8 cellular contexts compared by ENCODE assay signal in the genomic region with DNA sequence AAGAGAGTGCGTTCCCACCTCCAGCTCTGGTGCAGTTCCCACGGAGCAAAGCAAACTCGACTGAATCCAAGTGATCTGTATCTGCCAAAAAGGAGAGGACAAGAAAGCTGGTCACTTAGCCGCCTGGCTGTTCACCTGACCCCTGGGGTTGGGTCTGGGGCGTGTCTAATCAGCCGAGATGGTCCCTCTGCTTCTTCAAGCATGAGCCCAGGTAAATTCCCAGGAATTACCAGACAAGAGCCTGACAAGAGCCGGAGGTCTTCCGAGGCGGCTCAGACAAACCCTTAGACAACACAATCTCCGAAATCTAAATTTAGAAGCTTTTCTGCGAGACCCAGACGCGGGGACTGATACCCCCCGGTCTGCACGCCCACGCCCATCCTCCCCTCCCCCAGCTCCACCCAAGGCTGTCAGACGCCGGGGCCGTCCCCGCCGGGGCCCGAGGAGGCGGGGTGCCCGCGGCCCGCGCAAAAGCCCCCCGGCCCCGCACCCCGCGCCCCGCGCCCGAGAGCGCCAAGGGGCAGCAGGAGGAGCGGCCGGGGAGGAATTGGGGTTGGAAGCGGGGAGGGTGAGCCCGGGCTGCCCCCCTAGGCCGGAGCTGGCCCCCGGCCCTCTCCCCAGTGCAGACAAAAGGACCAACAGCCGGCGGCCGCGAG. TPM values are rescaled to one million over a fixed set of nuclear protein-coding genes. Genes with fewer than 3 reads are reported as not detected.
A peak's percentile ranks its signal among the peaks of the same experiment; 100 is the strongest.
DNase-seq lines count a peak whose midpoint lies in the region; ATAC-seq and TF ChIP-seq lines count a peak whose summit lies in the region.

No MANE protein-coding gene starts in this region.

- H3K4me3 ChIP-seq in Loucy (ENCODE audit: low read length, poor library complexity, severe bottlenecking) = peak overlapping the region; percentile 86

- H3K4me1 ChIP-seq in Loucy (ENCODE audit: insufficient read depth, low read length, poor library complexity, severe bottlenecking) = peaks cover 42% of the 10 kb centered on the region

- H3F3A ChIP-seq in Loucy (ENCODE audit: low read depth) = peaks cover 10% of the 10 kb centered on the region; the same call in 1 of the 2 replicates

- H3K27me3 ChIP-seq in Loucy (ENCODE audit: insufficient read depth, low read length, poor library complexity, severe bottlenecking) = no peaks in the 10 kb centered on the region

- peak overlapping the region; percentile 86 for H2AFZ ChIP-seq in Loucy (ENCODE audit: low read length)

- CTCF ChIA-PET in activated CD4-positive, alpha-beta memory T cell treated with anti-CD3 and anti-CD28 coated beads for 36 hours (lab: Charles Lee) = interaction anchor here (0.8 to 4.8 kb wide), 34 partner anchors 8 to 211 kb away, joined by 3 to 55 read pairs (median 5); a partner anchor contains a TSS

- TF ChIP-seq CTCF in Loucy (conservative IDR thresholded peaks at IDR 0.05; ENCODE audit: low read length) = no peak

- ATAC-seq in GM21825 (IDR thresholded peaks at IDR 0.05; ENCODE audit: unreplicated experiment) = peak; percentile 41
- peak; percentile 56 to 69 for ATAC-seq in stimulated activated naive B cell treated with anti-CD40 and anti-IgM and Interleukin-4, amounts not matched to agents 10 μg/mL and 1 μg/mL and 100 μg/mL, for 72 hours (replicated peaks)

- H3K36me3 ChIP-seq in Loucy (ENCODE audit: insufficient read depth, low read length) = no peaks in the 10 kb centered on the region

- peak overlapping the region; percentile 69 for H3K4me3 Mint-ChIP-seq in activated CD4-positive, alpha-beta memory T cell treated with anti-CD3 and anti-CD28 coated beads for 36 hours
- peak overlapping the region; percentile 75 to 100 for H3K4me3 Mint-ChIP-seq in stimulated activated naive B cell treated with anti-CD40 and anti-IgM and Interleukin-4, amounts not matched to agents 10 μg/mL and 1 μg/mL and 100 μg/mL, for 72 hours

- POLR2A ChIA-PET in activated CD4-positive, alpha-beta memory T cell treated with anti-CD3 and anti-CD28 coated beads for 36 hours (lab: Charles Lee) = interaction anchor here (0.6 to 3.4 kb wide), 10 partner anchors 11 to 160 kb away, joined by 3 to 38 read pairs (median 6); a partner anchor contains a TSS

- intact Hi-C loops in activated CD4-positive, alpha-beta memory T cell treated with anti-CD3 and anti-CD28 coated beads for 36 hours (cut with micrococcal nuclease) = loop anchor here (2.0 to 10.0 kb wide), 4 partner anchors 91 to 319 kb away; a partner anchor contains a TSS

- no peaks in the 10 kb centered on the region for H3K36me3 Mint-ChIP-seq in activated CD4-positive, alpha-beta memory T cell treated with anti-CD3 and anti-CD28 coated beads for 36 hours
- peaks cover 7 to 10% of the 10 kb centered on the region in 2 donors for H3K36me3 Mint-ChIP-seq in stimulated activated naive B cell treated with anti-CD40 and anti-IgM and Interleukin-4, amounts not matched to agents 10 μg/mL and 1 μg/mL and 100 μg/mL, for 72 hours

- peaks cover 11% of the 10 kb centered on the region for H4K20me1 ChIP-seq in Loucy (ENCODE audit: insufficient read depth, low read length, poor library complexity, severe bottlenecking)

- no peaks in the 10 kb centered on the region for H3K9me3 Mint-ChIP-seq in activated CD4-positive, alpha-beta memory T cell treated with anti-CD3 and anti-CD28 coated beads for 36 hours
- no peaks in the 10 kb centered on the region for H3K9me3 Mint-ChIP-seq in stimulated activated naive B cell treated with anti-CD40 and anti-IgM and Interleukin-4, amounts not matched to agents 10 μg/mL and 1 μg/mL and 100 μg/mL, for 72 hours

- no peaks in the 10 kb centered on the region for H3K9me3 ChIP-seq in Loucy (ENCODE audit: insufficient read depth, low read depth, low read length)

- peaks cover 4% of the 10 kb centered on the region; the same call in 1 of the 2 replicates for H3K79me2 ChIP-seq in Loucy (ENCODE audit: insufficient read depth, low read length)

- peaks cover 1% of the 10 kb centered on the region for H3K27me3 Mint-ChIP-seq in activated CD4-positive, alpha-beta memory T cell treated with anti-CD3 and anti-CD28 coated beads for 36 hours
- no peaks in the 10 kb centered on the region for H3K27me3 Mint-ChIP-seq in stimulated activated naive B cell treated with anti-CD40 and anti-IgM and Interleukin-4, amounts not matched to agents 10 μg/mL and 1 μg/mL and 100 μg/mL, for 72 hours

- DNase-seq in Daoy (ENCODE audit: low read depth) (peak; percentile 12), midbrain (lab: John Stamatoyannopoulos, UW) (peak; percentile 36), DMS79 treated with DMSO at 0.1 percent for 48 hours (lab: John Stamatoyannopoulos, UW) (no peak)
- peak; percentile 69 for DNase-seq in activated CD4-positive, alpha-beta memory T cell treated with anti-CD3 and anti-CD28 coated beads for 36 hours
- peak; percentile 23 for DNase-seq in effector CD8-positive, alpha-beta T cell (lab: John Stamatoyannopoulos, UW)
- peak; percentile 49 for DNase-seq in stimulated activated naive B cell treated with anti-CD40 and anti-IgM and Interleukin-4, amounts not matched to agents 10 μg/mL and 1 μg/mL and 100 μg/mL, for 72 hours

- peak overlapping the region; percentile 83 for H3K9ac ChIP-seq in Loucy (ENCODE audit: low read depth, low read length, poor library complexity, severe bottlenecking)

- peak overlapping the region; percentile 71 for H3K27ac Mint-ChIP-seq in activated CD4-positive, alpha-beta memory T cell treated with anti-CD3 and anti-CD28 coated beads for 36 hours
- peak overlapping the region; percentile 74 for H3K27ac Mint-ChIP-seq in stimulated activated naive B cell treated with anti-CD40 and anti-IgM and Interleukin-4, amounts not matched to agents 10 μg/mL and 1 μg/mL and 100 μg/mL, for 72 hours

- H3K4me2 ChIP-seq in Loucy (ENCODE audit: low read depth, low read length, poor library complexity, severe bottlenecking) = peak overlapping the region; percentile 89

- H3K9me2 ChIP-seq in Loucy (replicated peaks; ENCODE audit: low read depth, low read length) = no peaks in the 10 kb centered on the region

- peaks cover 45% of the 10 kb centered on the region for H3K4me1 Mint-ChIP-seq in activated CD4-positive, alpha-beta memory T cell treated with anti-CD3 and anti-CD28 coated beads for 36 hours (ENCODE audit: low read depth)
- peaks cover 30 to 54% of the 10 kb centered on the region in 2 donors for H3K4me1 Mint-ChIP-seq in stimulated activated naive B cell treated with anti-CD40 and anti-IgM and Interleukin-4, amounts not matched to agents 10 μg/mL and 1 μg/mL and 100 μg/mL, for 72 hours

RNA-seq across cellular contexts. Expression of a gene that starts 0.7 kb away (rescaled TPM):
- total RNA-seq in Daoy (2014; rRNA removed; shearing (Covaris generic)) = 3.5 and 4.5 TPM in 2 replicates
- total RNA-seq in activated CD4-positive, alpha-beta memory T cell treated with anti-CD3 and anti-CD28 coated beads for 36 hours = 1 to 10 TPM; 6.8 to 7.3 TPM

RNA-seq across cellular contexts. Expression of a gene that starts 12.0 kb away (rescaled TPM):
- 178 and 216 TPM in 2 replicates for total RNA-seq in Daoy (2014; rRNA removed; shearing (Covaris generic))
- 100 to 1,000 TPM; 191 to 192 TPM for total RNA-seq in activated CD4-positive, alpha-beta memory T cell treated with anti-CD3 and anti-CD28 coated beads for 36 hours

RNA-seq across cellular contexts. Expression of a gene that starts 37.5 kb away (rescaled TPM):
- 5.9 and 13.0 TPM in 2 replicates for total RNA-seq in Daoy (2014; rRNA removed; shearing (Covaris generic))
- 10 to 100 TPM; 14.6 to 15.1 TPM for total RNA-seq in activated CD4-positive, alpha-beta memory T cell treated with anti-CD3 and anti-CD28 coated beads for 36 hours
